Comparison of ENCODE assay signal across 1 cellular context in genomic region chr1:171379846-171380245, GRCh38.
TF ChIP-seq lines count a peak whose summit lies in the region.

No MANE protein-coding gene starts in this region.

TF ChIP-seq in WTC11, 78 proteins besides CTCF, POLR2A, EP300 and RAD21 (continued from another document):
- TF ChIP-seq AFF4 (CRISPR knock-in tag; IDR thresholded peaks at IDR 0.05; ENCODE audit: borderline replicate concordance) (no peak), SOX15 (CRISPR knock-in tag; IDR thresholded peaks at IDR 0.05) (no peak)
TF ChIP-seq in WTC11: peak in this region for 0.
